In the genomic region with DNA sequence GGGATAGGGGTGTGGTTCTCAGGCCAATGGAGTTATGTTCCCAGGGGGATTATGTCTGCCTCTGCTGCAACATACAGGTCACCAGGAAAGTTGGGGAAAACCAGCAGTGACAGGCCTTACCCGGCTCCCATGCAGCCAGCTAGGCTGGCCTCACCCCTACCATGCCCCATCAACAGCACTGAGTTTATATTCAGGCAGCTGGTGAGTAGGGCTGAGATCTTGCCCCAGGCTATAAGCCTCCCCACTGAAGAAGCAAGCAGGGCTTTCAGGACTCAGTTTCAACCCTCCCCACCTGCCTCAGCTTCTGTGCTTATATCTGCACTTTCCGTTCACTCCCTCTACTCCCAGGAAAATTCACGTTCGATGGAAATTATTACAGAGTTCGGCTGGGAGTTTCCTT, we compare ENCODE assay signal across 34 cellular contexts.
"Had no signal": no experiment of that assay in that cellular context is flagged by ENCODE, and none has a peak within 500 bp of the region (broad histone marks: within the 10 kb centered on the region; RNA-seq: fewer than 3 reads in every experiment).

No MANE protein-coding gene starts in this region.

- H3K27me3 ChIP-seq: MG63, SJSA1 had no signal

- ATAC-seq: Panc1, Right ventricle myocardium inferior had no signal

- H3K4me3 ChIP-seq: MG63, PC-9, SJSA1 had no signal

- H3K4me2 ChIP-seq: KMS-11, PC-9, SK-N-SH had no signal

- H2AFZ ChIP-seq: PC-9 had no signal

- DNase-seq: Karpas-422, KBM-7, MG63, NCI-H1048, NCI-H1092 treated with DMSO at 0.1 percent for 48 hours, NCI-H1105 treated with DMSO at 0.1 percent for 48 hours, NCI-H1417, NCI-H1436, NCI-H146, NCI-H1694, NCI-H187, NCI-H1930, NCI-H2029 treated with DMSO at 0.1 percent for 48 hours, NCI-H2081 treated with DMSO at 0.1 percent for 48 hours, NCI-H2107, NCI-H2171 treated with DMSO at 0.1 percent for 48 hours, NCI-H2227 treated with DMSO at 0.1 percent for 48 hours, NCI-H345, NCI-H446, NCI-H510A treated with DMSO at 0.1 percent for 48 hours, NCI-H524 treated with DMSO at 0.1 percent for 48 hours, NCI-H526 treated with DMSO at 0.1 percent for 48 hours, NCI-H748 treated with DMSO at 0.1 percent for 48 hours, NCI-H82, PC-9, SHP77 treated with DMSO at 0.1 percent for 48 hours, SK-N-SH, SW 1271 had no signal

- H3K4me1 ChIP-seq: SJSA1 had no signal

- H3K9ac ChIP-seq: KMS-11, SK-N-SH had no signal

- FAIRE-seq: RCC 7860 had no signal

- H3K9me3 ChIP-seq: SJSA1, SK-N-SH had no signal

- H3K36me3 ChIP-seq: MG63, SJSA1 had no signal

- H3K27ac ChIP-seq: KMS-11, PC-9, RWPE1, SJSA1 had no signal
